In the genomic region with DNA sequence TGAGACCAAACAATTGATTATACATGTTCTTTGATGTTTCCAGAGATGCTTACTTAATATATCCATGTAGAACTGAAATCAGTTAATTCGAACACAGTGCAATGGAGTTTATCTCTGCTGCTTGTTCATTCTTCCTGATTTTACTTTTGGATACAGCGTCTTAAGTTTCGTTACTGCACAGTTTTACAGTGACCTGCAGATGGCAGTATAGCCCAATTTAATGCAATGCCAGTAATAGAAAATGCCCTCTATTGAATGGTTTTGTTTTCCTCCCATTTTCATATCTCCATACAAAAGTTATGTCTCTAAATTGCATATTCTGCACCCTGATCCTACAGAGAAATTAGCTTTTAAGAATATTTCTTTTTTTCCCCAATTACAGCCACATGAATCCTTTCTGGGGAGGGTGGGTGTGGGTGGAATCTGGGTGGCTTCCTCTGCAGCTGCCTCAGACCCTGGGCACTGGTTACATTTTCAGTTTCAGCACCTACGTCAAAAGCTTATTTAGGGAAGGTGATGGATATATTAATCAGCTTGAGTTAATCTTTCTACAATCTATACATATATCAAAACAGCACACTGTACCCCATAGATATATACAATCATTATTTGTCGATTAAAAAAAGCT, we compare ENCODE assay signal across 7 cellular contexts.
A peak's percentile ranks its signal among the peaks of the same experiment; 100 is the strongest.
DNase-seq lines count a peak whose midpoint lies in the region; ATAC-seq, FAIRE-seq and TF ChIP-seq lines count a peak whose summit lies in the region.

No MANE protein-coding gene starts in this region.

- CTCF ChIA-PET in IMR-90 (lab: Yijun Ruan, JAX) (interaction anchor here (0.6 to 2.1 kb wide), 13 partner anchors 10 to 323 kb away, joined by 3 to 20 read pairs (median 3); no protein-coding TSS in a partner anchor), HepG2 (lab: Yijun Ruan, JAX; ENCODE audit: low intra/inter-chr PET ratio, low total read pairs) (interaction anchor here (1.1 to 3.3 kb wide), 3 partner anchors 105 to 324 kb away, joined by 3 to 22 read pairs (median 4); a partner anchor contains a TSS)

- H3K27me3 Mint-ChIP-seq in type B pancreatic cell: peaks cover 22% of the 10 kb centered on the region

- no peak overlapping the region for H2BK120ac ChIP-seq in IMR-90 (ENCODE audit: low read depth, low read length)

- H3K27ac ChIP-seq in IMR-90 (ENCODE audit: insufficient read depth, low read length) (no peak overlapping the region), SK-N-MC (no peak overlapping the region), HepG2 (ENCODE audit: extremely low read length, insufficient read depth, low read length) (no peak overlapping the region)

- H2BK15ac ChIP-seq in IMR-90 (ENCODE audit: low read depth, low read length): no peak overlapping the region

- intact Hi-C loops in IMR-90 (cut with micrococcal nuclease) (loop anchor here (1.0 to 5.0 kb wide), 3 partner anchors 103 to 323 kb away; a partner anchor contains a TSS), HepG2 (cut with micrococcal nuclease; ENCODE audit: unreplicated experiment) (loop anchor here (1.0 kb wide), 1 partner anchor 209 kb away; no protein-coding TSS in a partner anchor)

- H3K4me3 ChIP-seq in IMR-90 (ENCODE audit: insufficient read depth, low read depth, low read length): no peak overlapping the region
- H3K4me3 ChIP-seq in SK-N-MC: no peak overlapping the region
- H3K4me3 ChIP-seq in bronchial epithelial cell (ENCODE audit: low read depth, low read length): no peak overlapping the region
- H3K4me3 ChIP-seq in HepG2 (replicated peaks in 1 of 3; ENCODE audit: insufficient read depth in 1 of 3, low read depth in 2 of 3, low read length in 3 of 3): no peak overlapping the region

- no peak for TF ChIP-seq EP300 in HepG2 (IDR thresholded peaks at IDR 0.05; ENCODE audit: low read depth in 2 of 2, low read length in 2 of 2)
- TF ChIP-seq EP300 in HepG2 (CRISPR knock-in tag; IDR thresholded peaks at IDR 0.05; ENCODE audit: borderline replicate concordance): no peak

- H4K91ac ChIP-seq in IMR-90 (ENCODE audit: insufficient read depth, low read depth, low read length): no peak overlapping the region

- no peak overlapping the region for H4K8ac ChIP-seq in IMR-90 (ENCODE audit: low read depth in 2 of 2, low read length in 2 of 2)

- no peaks in the 10 kb centered on the region for H3K4me1 ChIP-seq in IMR-90 (ENCODE audit: control insufficient read depth, insufficient read depth, low read length)
- H3K4me1 ChIP-seq in HepG2 (ENCODE audit: insufficient read depth, low read length): no peaks in the 10 kb centered on the region

- no peak overlapping the region for H2BK20ac ChIP-seq in IMR-90 (ENCODE audit: low read depth, low read length)

- no peaks in the 10 kb centered on the region for H3K79me2 ChIP-seq in HepG2 (ENCODE audit: insufficient read depth, low read length)

- peak; percentile 78 for TF ChIP-seq CTCF in IMR-90 (conservative IDR thresholded peaks at IDR 0.05; ENCODE audit: low read depth, low read length)
- peak; percentile 63 for TF ChIP-seq CTCF in bronchial epithelial cell (IDR thresholded peaks at IDR 0.05; ENCODE audit: insufficient read depth, low read length, severe bottlenecking)
- peak; percentile 73 for TF ChIP-seq CTCF in HepG2 (CRISPR knock-in tag; IDR thresholded peaks at IDR 0.05)
- peak; percentile 92 for TF ChIP-seq CTCF in type B pancreatic cell (conservative IDR thresholded peaks at IDR 0.05)

- in situ Hi-C loops in IMR-90 (cut with MboI; ENCODE audit: low sequenced_read_pairs): loop anchor here (5.0 kb wide), 1 partner anchor 213 kb away; no protein-coding TSS in a partner anchor
- in situ Hi-C loops in HepG2 (cut with HindIII; ENCODE audit: extremely low pct_ligation_motif_present, low pct_unique_long_range_greater_than_20kb): no loop called here

- no peak overlapping the region for H3K18ac ChIP-seq in IMR-90 (ENCODE audit: low read depth, low read length)

- TF ChIP-seq RAD21 in IMR-90 (IDR thresholded peaks at IDR 0.05; ENCODE audit: low read length) (peak; percentile 70), HepG2 (CRISPR knock-in tag; IDR thresholded peaks at IDR 0.05) (peak; percentile 55; the same call in 1 of the 2 replicates)

- no peak overlapping the region for H3K23ac ChIP-seq in IMR-90 (ENCODE audit: low read depth, low read length)

- no peaks in the 10 kb centered on the region for H3K9me1 ChIP-seq in IMR-90 (ENCODE audit: insufficient read depth, low read length)

- H2AK5ac ChIP-seq in IMR-90 (ENCODE audit: low read depth, low read length): no peak overlapping the region

- no peaks in the 10 kb centered on the region for H3K36me3 Mint-ChIP-seq in type B pancreatic cell

- H3K14ac ChIP-seq in IMR-90 (replicated peaks; ENCODE audit: low read depth, low read length): no peak overlapping the region

- H2AK9ac ChIP-seq in IMR-90 (replicated peaks; ENCODE audit: low read depth, low read length, poor library complexity): no peak overlapping the region

- H3K4me1 Mint-ChIP-seq in type B pancreatic cell (ENCODE audit: unreplicated experiment): no peaks in the 10 kb centered on the region

- WGBS in IMR-90 (ENCODE audit: extremely low coverage in 2 of 2, insufficient read length in 1 of 2), 2 experiments: no CpG with 5 or more reads among the region's 5 CpGs
- WGBS in HepG2 (ENCODE audit: low lambda C conversion rate): under 1% methylated on average over 5 of the region's 5 CpGs

- H3K79me1 ChIP-seq in IMR-90 (ENCODE audit: low read depth in 1 of 2, low read length in 2 of 2): no peaks in the 10 kb centered on the region

- H2BK5ac ChIP-seq in IMR-90 (ENCODE audit: low read depth, low read length, poor library complexity, severe bottlenecking): no peak overlapping the region

- POLR2A ChIA-PET in IMR-90 (lab: Charles Lee; ENCODE audit: unreplicated experiment): no interaction called here
- POLR2A ChIA-PET in HepG2 (lab: Yijun Ruan, JAX): no interaction called here

- TF ChIP-seq POLR2A in IMR-90 (IDR thresholded peaks at IDR 0.05; ENCODE audit: low read depth, low read length) (no peak), HepG2 (IDR thresholded peaks at IDR 0.05; ENCODE audit: insufficient read depth in 1 of 2, low read depth in 2 of 2, low read length in 2 of 2) (no peak)

- no peak overlapping the region for H3K56ac ChIP-seq in IMR-90 (ENCODE audit: extremely low read depth, insufficient read depth, low read length)

- H3K4me2 ChIP-seq in IMR-90 (ENCODE audit: low read depth, low read length): no peak overlapping the region
- H3K4me2 ChIP-seq in HepG2 (ENCODE audit: low read depth, low read length): no peak overlapping the region

- H3K27ac Mint-ChIP-seq in type B pancreatic cell: no peak overlapping the region

- H3K36me3 ChIP-seq in IMR-90 (ENCODE audit: control insufficient read depth, insufficient read depth, low read length) (no peaks in the 10 kb centered on the region), SK-N-MC (ENCODE audit: insufficient read depth, low read length) (no peaks in the 10 kb centered on the region), bronchial epithelial cell (ENCODE audit: control insufficient read depth, insufficient read depth, low read length) (no peaks in the 10 kb centered on the region), HepG2 (replicated peaks in 1 of 2; ENCODE audit: control insufficient read depth in 1 of 2, insufficient read depth in 2 of 2, low read length in 2 of 2) (no peaks in the 10 kb centered on the region)

- no peak overlapping the region for H3K4me3 Mint-ChIP-seq in type B pancreatic cell

- BruUV-seq in IMR-90 (replicated peaks; lab: Mats Ljungman, UMichigan) (no TSS peak), HepG2 (replicated peaks; lab: Mats Ljungman, UMichigan) (no TSS peak)

- DNase-seq in DMS153 treated with DMSO at 0.1 percent for 48 hours (lab: John Stamatoyannopoulos, UW; ENCODE audit: unreplicated experiment) (peak; percentile 61), GM19238 (ENCODE audit: insufficient read length, low spot score) (peak; percentile 7), IMR-90 (peak; percentile 47), SK-N-MC (ENCODE audit: low read depth, low spot score) (peak; percentile 53), bronchial epithelial cell (ENCODE audit: low read depth) (peak; percentile 56), HepG2 (ENCODE audit: low spot score) (peak; percentile 26), type B pancreatic cell (ENCODE audit: extremely low spot score, unreplicated experiment) (no peak)

- FAIRE-seq in bronchial epithelial cell (lab: Jason Lieb, UNC): no peak
- peak; percentile 48 for FAIRE-seq in HepG2 (lab: Jason Lieb, UNC)

- H3K27me3 ChIP-seq in IMR-90 (ENCODE audit: control insufficient read depth, insufficient read depth, low read length) (no peaks in the 10 kb centered on the region), bronchial epithelial cell (ENCODE audit: control insufficient read depth, insufficient read depth, low read length) (no peaks in the 10 kb centered on the region), HepG2 (ENCODE audit: control insufficient read depth in 1 of 2, insufficient read depth in 2 of 2, low read length in 2 of 2) (no peaks in the 10 kb centered on the region)

- no peaks in the 10 kb centered on the region for H3K9me3 ChIP-seq in IMR-90 (ENCODE audit: control insufficient read depth, insufficient read depth, low read length)
- H3K9me3 ChIP-seq in SK-N-MC (ENCODE audit: low read depth, low read length): no peaks in the 10 kb centered on the region
- peaks cover 4% of the 10 kb centered on the region; the same call in 1 of the 2 replicates for H3K9me3 ChIP-seq in HepG2 (ENCODE audit: low read length)

- no peak overlapping the region for H3K4ac ChIP-seq in IMR-90 (ENCODE audit: low read depth, low read length)

- H3K9ac ChIP-seq in IMR-90 (ENCODE audit: low read depth, low read length) (no peak overlapping the region), SK-N-MC (ENCODE audit: insufficient read length) (no peak overlapping the region), HepG2 (ENCODE audit: insufficient read depth, low read depth, low read length) (no peak overlapping the region)

- H3K9me3 Mint-ChIP-seq in type B pancreatic cell: no peaks in the 10 kb centered on the region

- H2AFZ ChIP-seq in IMR-90 (replicated peaks; ENCODE audit: low read length, poor library complexity) (no peak overlapping the region), HepG2 (ENCODE audit: low read length) (no peak overlapping the region)

- dilution Hi-C loops in IMR-90 (cut with HindIII; ENCODE audit: low sequenced_read_pairs, unreplicated experiment): no loop called here

- no peak overlapping the region for H4K5ac ChIP-seq in IMR-90 (ENCODE audit: low read depth, low read length)

- ATAC-seq in IMR-90 (ENCODE audit: low read depth): peak; percentile 80
- ATAC-seq in HepG2: no peak

- no peaks in the 10 kb centered on the region for H4K20me1 ChIP-seq in IMR-90 (ENCODE audit: insufficient read depth, low read length)
- H4K20me1 ChIP-seq in HepG2 (ENCODE audit: insufficient read depth, low read length): no peaks in the 10 kb centered on the region
